16 cellular contexts compared by ENCODE assay signal in genomic region chr17:80949451-80950421, GRCh38. TPM values are rescaled to one million over a fixed set of nuclear protein-coding genes. Genes with fewer than 3 reads are reported as not detected.
DNase-seq lines count a peak whose midpoint lies in the region; ATAC-seq and TF ChIP-seq lines count a peak whose summit lies in the region.
"Had no signal": no experiment of that assay in that cellular context is flagged by ENCODE, and none has a peak within 500 bp of the region (broad histone marks: within the 10 kb centered on the region; RNA-seq: fewer than 3 reads in every experiment).

No MANE protein-coding gene starts in this region.

- H3K27ac ChIP-seq in right cardiac atrium (ENCODE audit: low read length) (no peak overlapping the region), spleen (peak overlapping the region in 3 of 8 donors; percentile 7 to 42 (median 30))
- H3K27ac ChIP-seq: 22Rv1, pancreas had no signal

- TF ChIP-seq POLR2A in spleen (IDR thresholded peaks at IDR 0.05) = no peak

- no peaks in the 10 kb centered on the region for H3K27me3 ChIP-seq in right cardiac atrium (ENCODE audit: control insufficient read depth, insufficient read depth)
- no peaks in the 10 kb centered on the region for H3K27me3 ChIP-seq in spleen (replicated peaks in 1 of 7)
- H3K27me3 ChIP-seq: pancreas had no signal

- H3K4me1 ChIP-seq in right cardiac atrium (ENCODE audit: control insufficient read depth, insufficient read depth, low read length) = no peaks in the 10 kb centered on the region
- peaks cover 0 to 13% (median 0%) of the 10 kb centered on the region in 6 donors for H3K4me1 ChIP-seq in spleen
- H3K4me1 ChIP-seq: pancreas had no signal

- H3K4me3 ChIP-seq in right cardiac atrium (ENCODE audit: low read length) (no peak overlapping the region), spleen (no peak overlapping the region)
- H3K4me3 ChIP-seq: GM12878, pancreas had no signal

- intact Hi-C loops in right cardiac atrium (cut with DNase I) = no loop called here
- intact Hi-C loops in spleen (cut with DNase I; ENCODE audit: low total_unique reads) = no loop called here

- ATAC-seq in SK-N-SH treated with all-trans-retinoic acid at 6 μM for 48 hours = peak; percentile 27
- peak; percentile 46 to 50 for ATAC-seq in right cardiac atrium
- ATAC-seq in HG02610 (IDR thresholded peaks at IDR 0.05; ENCODE audit: unreplicated experiment) = no peak
- ATAC-seq: pancreas had no signal

- 80% methylated on average over 44 of the region's 44 CpGs for WGBS in right cardiac atrium
- 82 to 94% (median 93%) methylated on average over 23 to 44 of the region's 44 CpGs for WGBS in spleen, 5 donors

- DNase-seq in DMS 273 (lab: John Stamatoyannopoulos, UW; ENCODE audit: unreplicated experiment) = peak; percentile 27
- DNase-seq in DMS 273 treated with DMSO at 0.1 percent for 48 hours (lab: John Stamatoyannopoulos, UW) = no peak
- peak in 2 of 3 donors; percentile 47 to 65 for DNase-seq in right cardiac atrium
- DNase-seq in spleen = peak; percentile 60
- DNase-seq in DMS153 treated with DMSO at 0.1 percent for 48 hours (lab: John Stamatoyannopoulos, UW; ENCODE audit: unreplicated experiment) = no peak
- no peak for DNase-seq in DMS153 (lab: John Stamatoyannopoulos, UW)
- DNase-seq: activated CD4-positive, CD25-positive, alpha-beta regulatory T cell; CD4-positive, CD25-positive, alpha-beta regulatory T cell; NCI-H1417 treated with DMSO at 0.1 percent for 48 hours; NCI-H510A; T-helper 1 cell had no signal

- TF ChIP-seq CTCF in spleen (IDR thresholded peaks at IDR 0.05 in 8 of 11, conservative IDR thresholded peaks at IDR 0.05 in 3 of 11) = no peak

- H3K36me3 ChIP-seq in spleen = peaks cover 0 to 93% (median 43%) of the 10 kb centered on the region in 6 donors

- H3K9me3 ChIP-seq in right cardiac atrium (ENCODE audit: control insufficient read depth, low read length) (no peaks in the 10 kb centered on the region), spleen (peaks cover 0 to 5% (median 0%) of the 10 kb centered on the region in 8 donors)
- H3K9me3 ChIP-seq: pancreas had no signal

TF ChIP-seq in SK-N-SH treated with all-trans-retinoic acid at 6 μM for 48 hours, 23 proteins besides CTCF, POLR2A, EP300 and RAD21:
- TF ChIP-seq BACH2 (CRISPR knock-in tag; IDR thresholded peaks at IDR 0.05; ENCODE audit: borderline replicate concordance) = no peak

RNA-seq across cellular contexts. Expression of gene CHMP6, which starts 41.9 kb away (rescaled TPM):
- total RNA-seq in right cardiac atrium (10 to 100 TPM; 18.4 to 22.5 (median 19.7) TPM), spleen (10 to 100 TPM; 23.0 to 35.7 (median 31.5) TPM)
- polyA plus RNA-seq in right cardiac atrium (24.6 TPM), spleen (10 to 100 TPM; 24.0 to 41.1 (median 25.4) TPM)

Comparison
In these comparisons a context has a peak if more than half of its experiments do, and no peak if none do; other contexts are left out.
1. DNase-seq: peak in DMS 273 (single experiment), right cardiac atrium (2 of 3) and spleen (single experiment); none in DMS 273 treated with DMSO at 0.1 percent for 48 hours (single experiment), DMS153 treated with DMSO at 0.1 percent for 48 hours (single experiment) and DMS153 (single experiment).